1 cellular context compared by ENCODE assay signal in the genomic region with DNA sequence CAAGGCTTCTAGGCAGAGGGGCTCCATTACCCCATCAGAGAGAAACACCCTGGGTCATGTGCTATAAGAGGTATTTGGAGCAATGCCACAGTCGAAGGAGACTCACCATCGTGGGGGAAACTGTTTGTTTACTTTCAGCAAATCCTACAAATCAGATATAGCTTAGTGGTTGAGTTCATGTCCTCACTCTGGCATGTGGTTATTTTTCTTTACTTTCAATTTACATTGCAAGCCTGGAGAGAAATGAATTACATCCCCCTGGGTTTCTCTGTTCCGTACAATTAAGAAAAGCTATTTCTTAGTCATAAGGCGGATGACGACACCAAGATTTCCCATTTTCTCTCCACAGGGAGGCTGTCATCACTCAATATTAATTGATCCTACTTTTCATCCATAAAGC.
TF ChIP-seq lines count a peak whose summit lies in the region.

No MANE protein-coding gene starts in this region.

TF ChIP-seq in IMR-90, 13 proteins besides CTCF, POLR2A, EP300 and RAD21 (continued from another document):
- TF ChIP-seq, protein P1, sequence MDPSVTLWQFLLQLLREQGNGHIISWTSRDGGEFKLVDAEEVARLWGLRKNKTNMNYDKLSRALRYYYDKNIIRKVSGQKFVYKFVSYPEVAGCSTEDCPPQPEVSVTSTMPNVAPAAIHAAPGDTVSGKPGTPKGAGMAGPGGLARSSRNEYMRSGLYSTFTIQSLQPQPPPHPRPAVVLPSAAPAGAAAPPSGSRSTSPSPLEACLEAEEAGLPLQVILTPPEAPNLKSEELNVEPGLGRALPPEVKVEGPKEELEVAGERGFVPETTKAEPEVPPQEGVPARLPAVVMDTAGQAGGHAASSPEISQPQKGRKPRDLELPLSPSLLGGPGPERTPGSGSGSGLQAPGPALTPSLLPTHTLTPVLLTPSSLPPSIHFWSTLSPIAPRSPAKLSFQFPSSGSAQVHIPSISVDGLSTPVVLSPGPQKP (IDR thresholded peaks at IDR 0.05; ENCODE audit: borderline replicate concordance, low read depth, low read length): no peak
- peak; percentile 79 for TF ChIP-seq BHLHE40 (IDR thresholded peaks at IDR 0.05; ENCODE audit: low read depth, low read length)
- peak; percentile 63 for TF ChIP-seq RCOR1 (IDR thresholded peaks at IDR 0.05; ENCODE audit: insufficient replicate concordance, low read length)
- TF ChIP-seq MAZ (IDR thresholded peaks at IDR 0.05; ENCODE audit: borderline replicate concordance, low read depth, low read length): no peak; the same call in 1 of the 2 replicates
- no peak for TF ChIP-seq CHD1 (IDR thresholded peaks at IDR 0.05; ENCODE audit: low read depth, low read length)
- no peak for TF ChIP-seq NFE2L2 (IDR thresholded peaks at IDR 0.05; ENCODE audit: low read depth, low read length)
- TF ChIP-seq SMC3 (IDR thresholded peaks at IDR 0.05; ENCODE audit: low read depth, low read length): no peak
- no peak for TF ChIP-seq RFX5 (IDR thresholded peaks at IDR 0.05; ENCODE audit: low read depth, low read length)
- TF ChIP-seq MXI1 (IDR thresholded peaks at IDR 0.05; ENCODE audit: borderline replicate concordance, low read depth, low read length): no peak
TF ChIP-seq in IMR-90: peak in this region for 5.
